Comparison of ENCODE assay signal across 16 cellular contexts in the genomic region with DNA sequence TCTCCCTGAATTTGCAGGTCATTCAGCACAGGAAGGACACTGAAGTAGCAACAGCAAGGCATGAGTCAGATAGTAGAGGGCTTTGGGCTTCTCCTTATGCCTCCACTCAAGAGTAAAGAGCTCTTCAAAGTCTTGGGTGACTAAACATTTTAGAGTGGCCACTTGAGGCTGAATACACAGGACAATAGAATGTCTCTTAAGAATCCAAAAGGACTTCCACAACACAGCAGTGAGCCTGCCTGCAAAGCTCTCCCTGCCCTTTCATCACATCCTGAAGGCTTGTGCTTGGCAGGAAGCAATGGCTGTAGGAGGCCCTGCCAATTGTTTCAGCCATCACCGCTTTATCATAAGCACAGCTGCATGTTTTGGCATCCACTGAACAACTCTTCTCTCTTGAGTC. TPM values are rescaled to one million over a fixed set of nuclear protein-coding genes. Genes with fewer than 3 reads are reported as not detected.
DNase-seq lines count a peak whose midpoint lies in the region; ATAC-seq and TF ChIP-seq lines count a peak whose summit lies in the region.
"Had no signal": no experiment of that assay in that cellular context is flagged by ENCODE, and none has a peak within 500 bp of the region (broad histone marks: within the 10 kb centered on the region; RNA-seq: fewer than 3 reads in every experiment).

No MANE protein-coding gene starts in this region.

- ATAC-seq in HG02798 (IDR thresholded peaks at IDR 0.05; ENCODE audit: poor library complexity, unreplicated experiment) = no peak

- TF ChIP-seq CTCF in SK-N-SH (IDR thresholded peaks at IDR 0.05) = no peak

- H3F3A ChIP-seq in SK-N-SH (replicated peaks; ENCODE audit: insufficient read depth) = no peaks in the 10 kb centered on the region

- no peaks in the 10 kb centered on the region for H3K27me3 ChIP-seq in SJSA1 (replicated peaks)
- no peaks in the 10 kb centered on the region for H3K27me3 ChIP-seq in SK-N-SH (ENCODE audit: insufficient read depth)

- no peak overlapping the region for H3K27ac ChIP-seq in SJSA1
- H3K27ac ChIP-seq in SK-N-SH (ENCODE audit: low read depth in 2 of 2, low read length in 1 of 2) = no peak overlapping the region
- H3K27ac ChIP-seq: parathyroid adenoma, stomach had no signal

- H3K36me3 ChIP-seq in SJSA1 = 0 out of 2 replicates have a peak, but pooled peaks cover 3% of the 10 kb centered on the region
- no peaks in the 10 kb centered on the region for H3K36me3 ChIP-seq in SK-N-SH (replicated peaks in 1 of 2; ENCODE audit: control insufficient read depth in 1 of 2, insufficient read depth in 2 of 2, low read length in 1 of 2)
- H3K36me3 ChIP-seq: stomach had no signal

- H3K4me3 ChIP-seq in SJSA1 = no peak overlapping the region
- H3K4me3 ChIP-seq in SK-N-SH (ENCODE audit: low read depth in 2 of 2, low read length in 1 of 2) = no peak overlapping the region
- H3K4me3 ChIP-seq: stomach had no signal

- CTCF ChIA-PET in SK-N-SH (lab: Yijun Ruan, JAX) = no interaction called here

- no peak for TF ChIP-seq EP300 in SK-N-SH (IDR thresholded peaks at IDR 0.05; ENCODE audit: borderline replicate concordance in 1 of 2, low read depth in 1 of 2, low read length in 1 of 2)

- POLR2A ChIA-PET in SK-N-SH (lab: Yijun Ruan, JAX) = no interaction called here

- H3K4me2 ChIP-seq in SK-N-SH = no peak overlapping the region

- peak; percentile 35 for DNase-seq in GM03348 (ENCODE audit: low spot score)
- DNase-seq in SJSA1 (ENCODE audit: low read depth in 1 of 2, low spot score in 2 of 2) = peak; percentile 62 to 64
- DNase-seq in fibroblast of the conjunctiva (ENCODE audit: low read depth) = peak; percentile 46
- DNase-seq in lung microvascular endothelial cell (ENCODE audit: low read depth in 2 of 2) = peak; percentile 5 to 31
- DNase-seq in superior temporal gyrus (ENCODE audit: extremely low spot score) = no peak
- DNase-seq in cerebellar nuclear complex (lab: John Stamatoyannopoulos, UW) = no peak
- DNase-seq in SK-N-SH = no peak
- DNase-seq: activated CD4-positive, alpha-beta T cell treated with anti-CD3 and anti-CD28 coated beads for 1 hour; activated naive CD8-positive, alpha-beta T cell treated with anti-CD3 and anti-CD28 coated beads, Interleukin-2, amount 10 ng/mL, durations not matched to agents 7 days and 5 days; NCI-H1436; NCI-H69; stomach had no signal

- H3K9me3 ChIP-seq in SJSA1 (replicated peaks) = peaks cover 10% of the 10 kb centered on the region
- no peaks in the 10 kb centered on the region for H3K9me3 ChIP-seq in SK-N-SH

- no peaks in the 10 kb centered on the region for H3K79me2 ChIP-seq in SK-N-SH (ENCODE audit: insufficient read depth)
- H3K79me2 ChIP-seq: parathyroid adenoma had no signal

- no peak for TF ChIP-seq RAD21 in SK-N-SH (IDR thresholded peaks at IDR 0.05; ENCODE audit: low read length)

- H2AFZ ChIP-seq in SK-N-SH (ENCODE audit: low read depth) = no peak overlapping the region
- H2AFZ ChIP-seq: parathyroid adenoma had no signal

- 0% methylated on average over 1 of the region's 1 CpG for WGBS in SK-N-SH (ENCODE audit: low lambda C conversion rate)

- no peaks in the 10 kb centered on the region for H4K20me1 ChIP-seq in SK-N-SH (ENCODE audit: insufficient read depth)

- no peaks in the 10 kb centered on the region for H3K9me2 ChIP-seq in SK-N-SH

- H3K9ac ChIP-seq in SK-N-SH = no peak overlapping the region
- H3K9ac ChIP-seq: parathyroid adenoma had no signal

- H3K4me1 ChIP-seq in SJSA1 (replicated peaks) (peaks cover 11% of the 10 kb centered on the region), SK-N-SH (ENCODE audit: control insufficient read depth in 1 of 2, insufficient read depth in 2 of 2, low read depth in 1 of 2, low read length in 1 of 2) (no peaks in the 10 kb centered on the region)
- H3K4me1 ChIP-seq: parathyroid adenoma had no signal

TF ChIP-seq in SK-N-SH, 30 proteins besides CTCF, POLR2A, EP300 and RAD21:
- TF ChIP-seq, protein P1, sequence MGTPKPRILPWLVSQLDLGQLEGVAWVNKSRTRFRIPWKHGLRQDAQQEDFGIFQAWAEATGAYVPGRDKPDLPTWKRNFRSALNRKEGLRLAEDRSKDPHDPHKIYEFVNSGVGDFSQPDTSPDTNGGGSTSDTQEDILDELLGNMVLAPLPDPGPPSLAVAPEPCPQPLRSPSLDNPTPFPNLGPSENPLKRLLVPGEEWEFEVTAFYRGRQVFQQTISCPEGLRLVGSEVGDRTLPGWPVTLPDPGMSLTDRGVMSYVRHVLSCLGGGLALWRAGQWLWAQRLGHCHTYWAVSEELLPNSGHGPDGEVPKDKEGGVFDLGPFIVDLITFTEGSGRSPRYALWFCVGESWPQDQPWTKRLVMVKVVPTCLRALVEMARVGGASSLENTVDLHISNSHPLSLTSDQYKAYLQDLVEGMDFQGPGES (IDR thresholded peaks at IDR 0.05; ENCODE audit: low read depth, low read length) = no peak
- TF ChIP-seq TAF1 (IDR thresholded peaks at IDR 0.05; ENCODE audit: borderline replicate concordance, low read depth, low read length) (no peak), TEAD4 (IDR thresholded peaks at IDR 0.05; ENCODE audit: borderline replicate concordance, insufficient read depth) (no peak), YY1 (IDR thresholded peaks at IDR 0.05; ENCODE audit: low read depth) (no peak), FOXM1 (IDR thresholded peaks at IDR 0.05; ENCODE audit: low read depth) (no peak), NFIC (IDR thresholded peaks at IDR 0.05; ENCODE audit: borderline replicate concordance) (no peak), NRF1 (IDR thresholded peaks at IDR 0.05; ENCODE audit: low read depth, low read length) (no peak), GATA2 (CRISPR knock-in tag; IDR thresholded peaks at IDR 0.05) (no peak), EZH2phosphoT487 (IDR thresholded peaks at IDR 0.05; ENCODE audit: borderline replicate concordance, low read depth) (no peak), ELF1 (IDR thresholded peaks at IDR 0.05) (no peak), MEF2A (IDR thresholded peaks at IDR 0.05; ENCODE audit: borderline replicate concordance, low read depth) (no peak), SIN3A (IDR thresholded peaks at IDR 0.05; ENCODE audit: borderline replicate concordance, low read depth, low read length) (no peak)
- TF ChIP-seq, protein P2, sequence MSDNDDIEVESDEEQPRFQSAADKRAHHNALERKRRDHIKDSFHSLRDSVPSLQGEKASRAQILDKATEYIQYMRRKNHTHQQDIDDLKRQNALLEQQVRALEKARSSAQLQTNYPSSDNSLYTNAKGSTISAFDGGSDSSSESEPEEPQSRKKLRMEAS (IDR thresholded peaks at IDR 0.05; ENCODE audit: low read depth) = no peak
- TF ChIP-seq, protein P3, sequence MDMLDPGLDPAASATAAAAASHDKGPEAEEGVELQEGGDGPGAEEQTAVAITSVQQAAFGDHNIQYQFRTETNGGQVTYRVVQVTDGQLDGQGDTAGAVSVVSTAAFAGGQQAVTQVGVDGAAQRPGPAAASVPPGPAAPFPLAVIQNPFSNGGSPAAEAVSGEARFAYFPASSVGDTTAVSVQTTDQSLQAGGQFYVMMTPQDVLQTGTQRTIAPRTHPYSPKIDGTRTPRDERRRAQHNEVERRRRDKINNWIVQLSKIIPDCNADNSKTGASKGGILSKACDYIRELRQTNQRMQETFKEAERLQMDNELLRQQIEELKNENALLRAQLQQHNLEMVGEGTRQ (IDR thresholded peaks at IDR 0.05; ENCODE audit: borderline replicate concordance, low read depth, low read length) = no peak

RNA-seq across cellular contexts. Expression of a gene that starts 36.8 kb away (rescaled TPM):
- 0.66 and 2.0 TPM in 2 replicates for total RNA-seq in SJSA1 (2014; rRNA removed; shearing (Covaris generic))
- not detected in 2 replicates for total RNA-seq in lung microvascular endothelial cell
- not detected in 2 replicates for polyA plus RNA-seq in SK-N-SH (2012; rRNA removed)
- not detected in 2 replicates for polyA plus RNA-seq in SK-N-SH (2012; cell fraction: cytosol; rRNA removed)
- polyA plus RNA-seq in SK-N-SH (2012; cell fraction: nucleus; rRNA removed) = not detected in 2 replicates
- total RNA-seq: activated naive CD8-positive, alpha-beta T cell treated with anti-CD3 and anti-CD28 coated beads, Interleukin-2, amount 10 ng/mL, durations not matched to agents 7 days and 5 days; mononuclear cell; T-helper 1 cell treated with Interleukin-12 subunit alpha and Interleukin-12 subunit beta and Interleukin-4 antibody, amounts not matched to agents 30 ng/mL and 1 ng/mL, for 36 hours had no signal

RNA-seq across cellular contexts. Expression of a gene that starts 40.7 kb away (rescaled TPM):
- 48.2 and 51.6 TPM in 2 replicates for total RNA-seq in SJSA1 (2014; rRNA removed; shearing (Covaris generic))
- total RNA-seq in lung microvascular endothelial cell = not detected in 2 replicates
- polyA plus RNA-seq in SK-N-SH (2012; rRNA removed) = not detected in 2 replicates
- not detected in 2 replicates for polyA plus RNA-seq in SK-N-SH (2012; cell fraction: cytosol; rRNA removed)
- not detected in 2 replicates for polyA plus RNA-seq in SK-N-SH (2012; cell fraction: nucleus; rRNA removed)
- total RNA-seq: activated naive CD8-positive, alpha-beta T cell treated with anti-CD3 and anti-CD28 coated beads, Interleukin-2, amount 10 ng/mL, durations not matched to agents 7 days and 5 days; mononuclear cell; T-helper 1 cell treated with Interleukin-12 subunit alpha and Interleukin-12 subunit beta and Interleukin-4 antibody, amounts not matched to agents 30 ng/mL and 1 ng/mL, for 36 hours had no signal

Comparison
In these comparisons a context has a peak if more than half of its experiments do, and no peak if none do; other contexts are left out.
1. DNase-seq: peak in GM03348 (single experiment), SJSA1 (2 of 2), fibroblast of the conjunctiva (single experiment) and lung microvascular endothelial cell (2 of 2); none in superior temporal gyrus (single experiment), cerebellar nuclear complex (0 of 2) and SK-N-SH (single experiment).
2. RNA of a gene that starts 40.7 kb away (total RNA-seq): 48.2 to 51.6 TPM in SJSA1; not detected in lung microvascular endothelial cell; every median in the first group is over 10 times any median in the second.